ENCODE assay signal across 10 cellular contexts in genomic region chr2:230218411-230218810, GRCh38. TPM values are rescaled to one million over a fixed set of nuclear protein-coding genes. Genes with fewer than 3 reads are reported as not detected.
DNase-seq lines count a peak whose midpoint lies in the region; ATAC-seq and TF ChIP-seq lines count a peak whose summit lies in the region.
"Had no signal": no experiment of that assay in that cellular context is flagged by ENCODE, and none has a peak within 500 bp of the region (broad histone marks: within the 10 kb centered on the region; RNA-seq: fewer than 3 reads in every experiment).

No MANE protein-coding gene starts in this region.

- intact Hi-C loops in activated naive CD4-positive, alpha-beta T cell treated with anti-CD3 and anti-CD28 coated beads for 36 hours (cut with micrococcal nuclease) = loop anchor here (2.0 to 5.0 kb wide), 2 partner anchors 130 to 151 kb away; partner anchors contain the start of gene SLC16A14
- intact Hi-C loops in left ventricle myocardium superior (cut with micrococcal nuclease) = no loop called here

- H3K27ac Mint-ChIP-seq in activated naive CD4-positive, alpha-beta T cell treated with anti-CD3 and anti-CD28 coated beads for 36 hours = peak overlapping the region; percentile 99
- peak overlapping the region; percentile 21 for H3K27ac Mint-ChIP-seq in type B pancreatic cell

- DNase-seq in activated naive CD4-positive, alpha-beta T cell treated with anti-CD3 and anti-CD28 coated beads for 36 hours = no peak
- DNase-seq in activated naive CD4-positive, alpha-beta T cell treated with anti-CD3 and anti-CD28 coated beads, Interleukin-2, amount 50 U/mL, for 16 hours = no peak
- DNase-seq in left ventricle myocardium superior (no peak), type B pancreatic cell (ENCODE audit: extremely low spot score, unreplicated experiment) (no peak), NCI-H1694 (lab: John Stamatoyannopoulos, UW) (no peak), NCI-H446 treated with DMSO at 0.1 percent for 48 hours (lab: John Stamatoyannopoulos, UW) (no peak)
- no peak for DNase-seq in activated CD4-positive, CD25-positive, alpha-beta regulatory T cell treated with anti-CD3 and anti-CD28 coated beads, Interleukin-2, amount 50 U/mL, for 72 hours
- DNase-seq: activated gamma-delta T cell treated with Interleukin-2 at 50 U/mL for 16 hours, NCI-H2171 had no signal

- H3K9me3 Mint-ChIP-seq in activated naive CD4-positive, alpha-beta T cell treated with anti-CD3 and anti-CD28 coated beads for 36 hours = no peaks in the 10 kb centered on the region
- no peaks in the 10 kb centered on the region for H3K9me3 Mint-ChIP-seq in type B pancreatic cell

- peak overlapping the region; percentile 99 for H3K4me3 Mint-ChIP-seq in activated naive CD4-positive, alpha-beta T cell treated with anti-CD3 and anti-CD28 coated beads for 36 hours
- peak overlapping the region; percentile 68 for H3K4me3 Mint-ChIP-seq in type B pancreatic cell

- CTCF ChIA-PET in activated naive CD4-positive, alpha-beta T cell treated with anti-CD3 and anti-CD28 coated beads for 36 hours (lab: Charles Lee) = no interaction called here

- no peak for TF ChIP-seq CTCF in VCaP (conservative IDR thresholded peaks at IDR 0.05)
- no peak for TF ChIP-seq CTCF in type B pancreatic cell (conservative IDR thresholded peaks at IDR 0.05)

- H3K36me3 Mint-ChIP-seq in activated naive CD4-positive, alpha-beta T cell treated with anti-CD3 and anti-CD28 coated beads for 36 hours (ENCODE audit: low read depth) = peaks cover 61% of the 10 kb centered on the region
- peaks cover 7% of the 10 kb centered on the region for H3K36me3 Mint-ChIP-seq in type B pancreatic cell

- ATAC-seq in left ventricle myocardium superior = peak; percentile 36

- peaks cover 52% of the 10 kb centered on the region for H3K4me1 Mint-ChIP-seq in activated naive CD4-positive, alpha-beta T cell treated with anti-CD3 and anti-CD28 coated beads for 36 hours (ENCODE audit: low read depth)
- H3K4me1 Mint-ChIP-seq in type B pancreatic cell (ENCODE audit: unreplicated experiment) = peaks cover 17% of the 10 kb centered on the region

- H3K27ac ChIP-seq in VCaP = peak overlapping the region; percentile 50; the same call in 1 of the 2 replicates

- H3K27me3 Mint-ChIP-seq in activated naive CD4-positive, alpha-beta T cell treated with anti-CD3 and anti-CD28 coated beads for 36 hours (ENCODE audit: low read depth) = no peaks in the 10 kb centered on the region
- H3K27me3 Mint-ChIP-seq in type B pancreatic cell = no peaks in the 10 kb centered on the region

RNA-seq across cellular contexts. Expression of gene SP110, which starts 1.4 kb away (rescaled TPM):
- total RNA-seq in activated naive CD4-positive, alpha-beta T cell treated with anti-CD3 and anti-CD28 coated beads for 36 hours = 10 to 100 TPM; 85.3 to 88.8 TPM
- total RNA-seq in left ventricle myocardium superior (10.6 TPM), type B pancreatic cell (ENCODE audit: low replicate concordance) (8.6 and 15.4 TPM in 2 replicates)

RNA-seq across cellular contexts. Expression of gene SP140, which starts 7.1 kb away (rescaled TPM):
- total RNA-seq in activated naive CD4-positive, alpha-beta T cell treated with anti-CD3 and anti-CD28 coated beads for 36 hours = 10 to 100 TPM; 95.1 to 98.8 TPM
- 0.47 TPM for total RNA-seq in left ventricle myocardium superior
- total RNA-seq in type B pancreatic cell (ENCODE audit: low replicate concordance) = 0.97 and 1.00 TPM in 2 replicates

Comparison
In these comparisons a context has a peak if more than half of its experiments do, and no peak if none do; other contexts are left out.
1. RNA of gene SP140, which starts 7.1 kb away (total RNA-seq): 95.1 to 98.8 TPM in activated naive CD4-positive, alpha-beta T cell treated with anti-CD3 and anti-CD28 coated beads for 36 hours; 0.97 to 1.00 TPM in type B pancreatic cell and 0.47 TPM in left ventricle myocardium superior (single experiment); every median in the first group is over 10 times any median in the second.